1 cellular context compared by ENCODE assay signal in genomic region chr12:127711108-127711507, GRCh38.
TF ChIP-seq lines count a peak whose summit lies in the region.

No MANE protein-coding gene starts in this region.

TF ChIP-seq in GM23338, 12 proteins besides CTCF, POLR2A, EP300 and RAD21 (continued from another document):
- TF ChIP-seq ZNF462 (CRISPR knock-in tag; IDR thresholded peaks at IDR 0.05) (no peak), ZNF114 (CRISPR knock-in tag; IDR thresholded peaks at IDR 0.05) (no peak), EZH2phosphoT487 (IDR thresholded peaks at IDR 0.05; ENCODE audit: unreplicated experiment) (no peak), CREB1 (CRISPR knock-in tag; IDR thresholded peaks at IDR 0.05; ENCODE audit: low read depth) (no peak), STAT1 (IDR thresholded peaks at IDR 0.05; ENCODE audit: unreplicated experiment) (no peak), JUNB (IDR thresholded peaks at IDR 0.05; ENCODE audit: unreplicated experiment) (no peak), NANOG (IDR thresholded peaks at IDR 0.05; ENCODE audit: borderline replicate concordance) (no peak), ETS1 (IDR thresholded peaks at IDR 0.05) (no peak), EZH2 (IDR thresholded peaks at IDR 0.05; ENCODE audit: low read depth, unreplicated experiment) (no peak)
